In genomic region chr6:156511051-156511450, GRCh38 we compare ENCODE assay signal across 28 cellular contexts.
"Had no signal": no experiment of that assay in that cellular context is flagged by ENCODE, and none has a peak within 500 bp of the region (broad histone marks: within the 10 kb centered on the region; RNA-seq: fewer than 3 reads in every experiment).

No MANE protein-coding gene starts in this region.

- H3K9ac ChIP-seq: neural progenitor cell, parathyroid adenoma had no signal

- H3K27ac ChIP-seq: neural progenitor cell, ovary, parathyroid adenoma, psoas muscle, skin epidermis, spleen, thoracic aorta, thyroid gland, tibial nerve, upper lobe of left lung, vagina had no signal

- H3K36me3 ChIP-seq: neural progenitor cell, ovary, spleen, thoracic aorta, thyroid gland, tibial nerve, upper lobe of left lung, vagina had no signal

- H3K4me2 ChIP-seq: neural progenitor cell, smooth muscle cell had no signal

- DNase-seq: natural killer cell; occipital lobe; ovary; posterior cingulate gyrus; psoas muscle; right cardiac atrium; spleen; stimulated activated CD4-positive, alpha-beta T cell treated with anti-CD3 and anti-CD28 coated beads, Interleukin-12 subunit alpha, Interleukin-12 subunit beta, amount 100 ng/mL, for 4 hours; stimulated activated CD4-positive, alpha-beta T cell treated with anti-CD3 and anti-CD28 coated beads, Interleukin-1b, Interleukin-23, amount 100 ng/mL, for 48 hours; stimulated activated CD4-positive, alpha-beta T cell treated with anti-CD3 and anti-CD28 coated beads, Interleukin-4, amount 100 ng/mL, for 1 hour; stimulated activated CD4-positive, alpha-beta T cell treated with anti-CD3 and anti-CD28 coated beads, Interleukin-4, amount 100 ng/mL, for 4 hours; stimulated activated CD8-positive, alpha-beta memory T cell treated with anti-CD3 and anti-CD28 coated beads, Interleukin-4, amount 100 ng/mL, for 48 hours; stimulated activated naive CD4-positive, alpha-beta T cell; stimulated activated naive CD8-positive, alpha-beta T cell treated with anti-CD3 and anti-CD28 coated beads, Interleukin-15, amount 100 ng/mL, for 72 hours; stimulated activated naive CD8-positive, alpha-beta T cell treated with anti-CD3 and anti-CD28 coated beads, Interleukin-15, Interleukin-2, amounts not matched to agents 100 U/mL and 50 U/mL, for 24 hours; thyroid gland; trophoblast cell; upper lobe of left lung had no signal

- H3K4me1 ChIP-seq: neural progenitor cell, parathyroid adenoma, psoas muscle, thyroid gland, tibial nerve, upper lobe of left lung, vagina had no signal

- FAIRE-seq: urothelium cell line had no signal

- H2AFZ ChIP-seq: neural progenitor cell, parathyroid adenoma had no signal

- ATAC-seq: natural killer cell; psoas muscle; right cardiac atrium; sciatic nerve; stimulated activated memory B cell treated with anti-CD40 and anti-IgM and Interleukin-4, amounts not matched to agents 10 μg/mL and 1 μg/mL and 100 μg/mL, for 72 hours; stimulated activated naive CD8-positive, alpha-beta T cell treated with anti-CD3 and anti-CD28 coated beads, Interleukin-15, amount 100 ng/mL, for 72 hours; stimulated activated naive CD8-positive, alpha-beta T cell treated with anti-CD3 and anti-CD28 coated beads, Interleukin-15, Interleukin-2, amounts not matched to agents 100 U/mL and 50 U/mL, for 24 hours had no signal

- H3K79me2 ChIP-seq: parathyroid adenoma had no signal

- H3K4me3 ChIP-seq: neural progenitor cell, ovary, psoas muscle, skin epidermis, smooth muscle cell, spleen, thoracic aorta, thyroid gland, tibial nerve, upper lobe of left lung, vagina had no signal

- H3K27me3 ChIP-seq: neural progenitor cell, ovary, thyroid gland, tibial nerve, upper lobe of left lung, vagina had no signal

- H3K9me3 ChIP-seq: ovary, psoas muscle, spleen, thoracic aorta, thyroid gland, tibial nerve, upper lobe of left lung, vagina had no signal
